In the genomic region with DNA sequence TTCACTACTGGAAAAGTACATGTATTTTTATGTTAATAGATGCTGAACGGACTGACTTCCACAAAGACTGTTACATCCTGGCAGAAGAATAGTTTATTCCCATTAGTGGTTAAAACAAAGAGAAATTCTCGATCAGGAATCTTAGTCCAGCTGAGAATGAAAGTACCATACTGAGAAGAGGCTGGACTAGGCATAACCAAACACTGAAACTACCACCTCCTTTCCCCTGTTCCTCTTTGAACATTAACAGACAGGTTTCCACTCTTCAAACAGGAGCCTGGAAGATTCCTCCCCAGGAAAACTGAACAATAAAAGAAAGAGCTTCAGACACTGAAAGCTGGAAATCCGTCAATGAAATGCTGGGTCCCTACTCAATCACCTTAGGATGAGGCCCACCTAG, we compare ENCODE assay signal across 1 cellular context.
TF ChIP-seq lines count a peak whose summit lies in the region.

No MANE protein-coding gene starts in this region.

TF ChIP-seq in GM23338, 12 proteins besides CTCF, POLR2A, EP300 and RAD21:
- no peak for TF ChIP-seq ZNF114 (CRISPR knock-in tag; IDR thresholded peaks at IDR 0.05)
- no peak for TF ChIP-seq JUNB (IDR thresholded peaks at IDR 0.05; ENCODE audit: unreplicated experiment)
- no peak for TF ChIP-seq CREB1 (CRISPR knock-in tag; IDR thresholded peaks at IDR 0.05; ENCODE audit: low read depth)
- no peak for TF ChIP-seq POLR2AphosphoS5 (IDR thresholded peaks at IDR 0.05; ENCODE audit: low read depth)
- TF ChIP-seq STAT1 (IDR thresholded peaks at IDR 0.05; ENCODE audit: unreplicated experiment), result no peak
- no peak for TF ChIP-seq EZH2 (IDR thresholded peaks at IDR 0.05; ENCODE audit: low read depth, unreplicated experiment)
